Comparison of ENCODE assay signal across 26 cellular contexts in genomic region chr3:171824076-171824475, GRCh38. TPM values are rescaled to one million over a fixed set of nuclear protein-coding genes. Genes with fewer than 3 reads are reported as not detected.
DNase-seq lines count a peak whose midpoint lies in the region; ATAC-seq, FAIRE-seq and TF ChIP-seq lines count a peak whose summit lies in the region.
"Had no signal": no experiment of that assay in that cellular context is flagged by ENCODE, and none has a peak within 500 bp of the region (broad histone marks: within the 10 kb centered on the region; RNA-seq: fewer than 3 reads in every experiment).

No MANE protein-coding gene starts in this region.

- H3K79me2 ChIP-seq in mammary epithelial cell (ENCODE audit: insufficient read depth, low read length): no peaks in the 10 kb centered on the region
- H3K79me2 ChIP-seq in HepG2 (ENCODE audit: insufficient read depth, low read length): no peaks in the 10 kb centered on the region

- no peak for FAIRE-seq in HepG2 (lab: Jason Lieb, UNC)

- in situ Hi-C loops in mammary epithelial cell (cut with MboI; ENCODE audit: low sequenced_read_pairs in 2 of 2): no loop called here
- in situ Hi-C loops in HepG2 (cut with HindIII; ENCODE audit: extremely low pct_ligation_motif_present, low pct_unique_long_range_greater_than_20kb): no loop called here

- BruUV-seq in mammary epithelial cell (replicated peaks; lab: Mats Ljungman, UMichigan): no TSS peak
- no TSS peak for BruUV-seq in HepG2 (replicated peaks; lab: Mats Ljungman, UMichigan)
- BruUV-seq in Calu3 (replicated peaks; lab: Mats Ljungman, UMichigan): no TSS peak

- H3K9ac ChIP-seq in mammary epithelial cell (ENCODE audit: insufficient read depth, low read length) (no peak overlapping the region), HepG2 (ENCODE audit: insufficient read depth, low read depth, low read length) (no peak overlapping the region)

- no peak for TF ChIP-seq CTCF in breast epithelium (IDR thresholded peaks at IDR 0.05)
- TF ChIP-seq CTCF in mammary epithelial cell (conservative IDR thresholded peaks at IDR 0.05 in 1 of 2, IDR thresholded peaks at IDR 0.05 in 1 of 2; ENCODE audit: extremely low read depth in 1 of 2, insufficient read depth in 1 of 2, low read depth in 1 of 2, low read length in 2 of 2): no peak
- no peak for TF ChIP-seq CTCF in HepG2 (CRISPR knock-in tag; IDR thresholded peaks at IDR 0.05)
- no peak for TF ChIP-seq CTCF in Calu3 (IDR thresholded peaks at IDR 0.05; ENCODE audit: unreplicated experiment)

- no peak overlapping the region for H3K27ac Mint-ChIP-seq in Calu3 (ENCODE audit: unreplicated experiment)
- H3K27ac Mint-ChIP-seq: activated CD4-positive, alpha-beta memory T cell treated with anti-CD3 and anti-CD28 coated beads for 36 hours; HFFc6; T-cell; WTC11 had no signal

- H3K4me1 ChIP-seq in breast epithelium: no peaks in the 10 kb centered on the region
- H3K4me1 ChIP-seq in mammary epithelial cell (ENCODE audit: insufficient read depth, low read length): no peaks in the 10 kb centered on the region
- peaks cover 79% of the 10 kb centered on the region for H3K4me1 ChIP-seq in HepG2 (ENCODE audit: insufficient read depth, low read length)

- intact Hi-C loops in breast epithelium (cut with DNase I; ENCODE audit: low total_unique reads): no loop called here
- intact Hi-C loops in mammary epithelial cell (cut with micrococcal nuclease): no loop called here
- intact Hi-C loops in HepG2 (cut with micrococcal nuclease; ENCODE audit: unreplicated experiment): loop anchor here (2.0 kb wide), 1 partner anchor 13 kb away; the partner anchor contains the start of gene PLD1
- intact Hi-C loops in Calu3 (cut with micrococcal nuclease; ENCODE audit: unreplicated experiment): no loop called here
- intact Hi-C loops in Right ventricle myocardium inferior (cut with DNase I): no loop called here

- POLR2A ChIA-PET in HepG2 (lab: Yijun Ruan, JAX): interaction anchor here (2.4 to 4.1 kb wide), 2 partner anchors 14 to 17 kb away, joined by 14 to 59 read pairs; partner anchors contain the start of gene PLD1

- H3K4me2 ChIP-seq in mammary epithelial cell (ENCODE audit: insufficient read depth, low read depth, low read length) (no peak overlapping the region), HepG2 (ENCODE audit: low read depth, low read length) (no peak overlapping the region)

- no peak overlapping the region for H3K4me3 Mint-ChIP-seq in Calu3 (ENCODE audit: low read depth, unreplicated experiment)
- H3K4me3 Mint-ChIP-seq: activated CD4-positive, alpha-beta memory T cell treated with anti-CD3 and anti-CD28 coated beads for 36 hours; HFFc6; T-cell; WTC11 had no signal

- no peak overlapping the region for H3K4me3 ChIP-seq in breast epithelium
- no peak overlapping the region for H3K4me3 ChIP-seq in mammary epithelial cell (replicated peaks in 1 of 3; ENCODE audit: insufficient read depth in 1 of 3, low read depth in 2 of 3, low read length in 3 of 3)
- no peak overlapping the region for H3K4me3 ChIP-seq in HepG2 (replicated peaks in 1 of 3; ENCODE audit: insufficient read depth in 1 of 3, low read depth in 2 of 3, low read length in 3 of 3)
- H3K4me3 ChIP-seq: cardiac muscle cell had no signal

- no peaks in the 10 kb centered on the region for H3K36me3 Mint-ChIP-seq in Calu3 (ENCODE audit: insufficient read depth, unreplicated experiment)
- H3K36me3 Mint-ChIP-seq: activated CD4-positive, alpha-beta memory T cell treated with anti-CD3 and anti-CD28 coated beads for 36 hours; T-cell; WTC11 had no signal

- CTCF ChIA-PET in mammary epithelial cell (lab: Charles Lee; ENCODE audit: low non-redundant PET): no interaction called here
- CTCF ChIA-PET in HepG2 (lab: Yijun Ruan, JAX; ENCODE audit: low intra/inter-chr PET ratio, low total read pairs): no interaction called here
- CTCF ChIA-PET in Calu3 (lab: Charles Lee): interaction anchor here (1.0 to 1.3 kb wide), 2 partner anchors 14 to 51 kb away, joined by 3 read pairs; no protein-coding TSS in a partner anchor

- TF ChIP-seq EP300 in HepG2 (IDR thresholded peaks at IDR 0.05; ENCODE audit: low read depth in 2 of 2, low read length in 2 of 2) (no peak), HepG2 (CRISPR knock-in tag; IDR thresholded peaks at IDR 0.05; ENCODE audit: borderline replicate concordance) (no peak)

- H4K20me1 ChIP-seq in mammary epithelial cell (ENCODE audit: insufficient read depth, low read length) (no peaks in the 10 kb centered on the region), HepG2 (ENCODE audit: insufficient read depth, low read length) (no peaks in the 10 kb centered on the region)

- no peak for DNase-seq in breast epithelium (ENCODE audit: low spot score in 2 of 2)
- no peak for DNase-seq in mammary epithelial cell
- peak; percentile 38 for DNase-seq in SKM-1 (lab: John Stamatoyannopoulos, UW; ENCODE audit: unreplicated experiment)
- no peak for DNase-seq in HepG2 (ENCODE audit: low spot score)
- DNase-seq in Calu3: no peak
- DNase-seq in NCI-H774 (lab: John Stamatoyannopoulos, UW): no peak
- no peak for DNase-seq in Right ventricle myocardium inferior (ENCODE audit: missing footprints)
- DNase-seq in UCSD-AML1 (lab: John Stamatoyannopoulos, UW; ENCODE audit: unreplicated experiment): no peak
- DNase-seq: activated CD4-positive, alpha-beta memory T cell treated with anti-CD3 and anti-CD28 coated beads for 36 hours; activated naive CD4-positive, alpha-beta T cell; amniotic stem cell; DMS79 treated with DMSO at 0.1 percent for 48 hours; HFFc6; KG1; left cardiac atrium; NCI-H1105; NCI-H748 treated with DMSO at 0.1 percent for 48 hours; T-cell had no signal

- WGBS in mammary epithelial cell (ENCODE audit: low coverage, missing lambda C conversion rate): 88% methylated on average over 6 of the region's 6 CpGs
- WGBS in HepG2 (ENCODE audit: low lambda C conversion rate): 93% methylated on average over 6 of the region's 6 CpGs

- no peak overlapping the region for H2AFZ ChIP-seq in mammary epithelial cell (ENCODE audit: low read depth, low read length)
- no peak overlapping the region for H2AFZ ChIP-seq in HepG2 (ENCODE audit: low read length)

- no peaks in the 10 kb centered on the region for H3K36me3 ChIP-seq in breast epithelium
- no peaks in the 10 kb centered on the region for H3K36me3 ChIP-seq in mammary epithelial cell (ENCODE audit: insufficient read depth, low read length)
- no peaks in the 10 kb centered on the region for H3K36me3 ChIP-seq in HepG2 (replicated peaks in 1 of 2; ENCODE audit: control insufficient read depth in 1 of 2, insufficient read depth in 2 of 2, low read length in 2 of 2)
- H3K36me3 ChIP-seq: cardiac muscle cell had no signal

- peaks cover 3% of the 10 kb centered on the region for H3K9me3 Mint-ChIP-seq in Calu3 (ENCODE audit: low read depth, unreplicated experiment)
- H3K9me3 Mint-ChIP-seq: activated CD4-positive, alpha-beta memory T cell treated with anti-CD3 and anti-CD28 coated beads for 36 hours; HFFc6; T-cell; WTC11 had no signal

- H3K9me3 ChIP-seq in breast epithelium: no peaks in the 10 kb centered on the region
- no peaks in the 10 kb centered on the region for H3K9me3 ChIP-seq in mammary epithelial cell (replicated peaks; ENCODE audit: insufficient read depth, low read length)
- H3K9me3 ChIP-seq in HepG2 (ENCODE audit: low read length): no peaks in the 10 kb centered on the region

- peak overlapping the region; percentile 73 to 87 for H3K27ac ChIP-seq in breast epithelium
- no peak overlapping the region for H3K27ac ChIP-seq in mammary epithelial cell (ENCODE audit: insufficient read depth, low read depth, low read length)
- peak overlapping the region; percentile 21 for H3K27ac ChIP-seq in HepG2 (ENCODE audit: extremely low read length, insufficient read depth, low read length)
- H3K27ac ChIP-seq: C4-2B, cardiac muscle cell had no signal

- no peak for TF ChIP-seq RAD21 in HepG2 (CRISPR knock-in tag; IDR thresholded peaks at IDR 0.05)

- TF ChIP-seq POLR2A in breast epithelium (IDR thresholded peaks at IDR 0.05): no peak
- no peak for TF ChIP-seq POLR2A in HepG2 (IDR thresholded peaks at IDR 0.05; ENCODE audit: insufficient read depth in 1 of 2, low read depth in 2 of 2, low read length in 2 of 2)

- H3K27me3 ChIP-seq in breast epithelium (no peaks in the 10 kb centered on the region), mammary epithelial cell (ENCODE audit: insufficient read depth, low read length) (no peaks in the 10 kb centered on the region), HepG2 (ENCODE audit: control insufficient read depth in 1 of 2, insufficient read depth in 2 of 2, low read length in 2 of 2) (no peaks in the 10 kb centered on the region)
- H3K27me3 ChIP-seq: cardiac muscle cell had no signal

- H3K27me3 Mint-ChIP-seq in Calu3 (ENCODE audit: unreplicated experiment): no peaks in the 10 kb centered on the region

- peaks cover 47% of the 10 kb centered on the region for H3K4me1 Mint-ChIP-seq in Calu3 (ENCODE audit: low read depth, unreplicated experiment)

- no peak for ATAC-seq in HepG2
- no peak for ATAC-seq in Right ventricle myocardium inferior
- ATAC-seq: left cardiac atrium, T-cell had no signal

- dilution Hi-C loops in mammary epithelial cell (cut with HindIII; ENCODE audit: low sequenced_read_pairs): no loop called here

RNA-seq across cellular contexts. Expression of gene PLD1, which starts 13.8 kb away (rescaled TPM):
- total RNA-seq in breast epithelium: 10 to 100 TPM; 21.1 to 36.9 (median 24.9) TPM
- 10 to 100 TPM; 13.9 to 19.0 TPM for total RNA-seq in mammary epithelial cell
- polyA plus RNA-seq in mammary epithelial cell: 7.5 TPM
- polyA minus RNA-seq in mammary epithelial cell: 16.3 TPM
- 27.1 and 33.6 TPM in 2 replicates for total RNA-seq in HepG2 (2016; rRNA removed; fragmentation: Illumina TruSeq; extraction: Trizol)
- 12.6 and 14.9 TPM in 2 replicates for total RNA-seq in HepG2 (2016; cell fraction: cytosol; rRNA removed; fragmentation: Illumina TruSeq; extraction: Trizol; ENCODE audit: low read depth)
- total RNA-seq in HepG2 (2016; cell fraction: insoluble cytoplasmic fraction; rRNA removed; fragmentation: Illumina TruSeq; extraction: Trizol): 28.7 and 35.7 TPM in 2 replicates
- 12.9 and 13.9 TPM in 2 replicates for total RNA-seq in HepG2 (2016; cell fraction: membrane; rRNA removed; fragmentation: Illumina TruSeq; extraction: Trizol)
- total RNA-seq in HepG2 (2016; cell fraction: nucleus; rRNA removed; fragmentation: Illumina TruSeq; extraction: Trizol): 61.9 and 62.3 TPM in 2 replicates
- 50.3 and 59.4 TPM in 2 replicates for polyA plus RNA-seq in HepG2 (2011; rRNA removed)
- polyA plus RNA-seq in HepG2 (2011; cell fraction: cytosol; rRNA removed): 28.6 and 41.2 TPM in 2 replicates
- polyA plus RNA-seq in HepG2 (2011; cell fraction: nucleus; rRNA removed): 71.6 and 77.3 TPM in 2 replicates
- 41.8 and 49.9 TPM in 2 replicates for polyA plus RNA-seq in HepG2 (2012)
- 3.8 and 4.4 TPM in 2 replicates for polyA plus RNA-seq in HepG2 (2016; cell fraction: cytosol; fragmentation: Illumina TruSeq; extraction: Trizol; ENCODE audit: low read depth)
- polyA plus RNA-seq in HepG2 (2016; cell fraction: insoluble cytoplasmic fraction; fragmentation: Illumina TruSeq; extraction: Trizol; ENCODE audit: low read depth): 25.0 and 25.2 TPM in 2 replicates
- polyA plus RNA-seq in HepG2 (2016; cell fraction: membrane; fragmentation: Illumina TruSeq; extraction: Trizol; ENCODE audit: low read depth): 6.2 and 6.8 TPM in 2 replicates
- polyA plus RNA-seq in HepG2 (2016; cell fraction: nucleus; fragmentation: Illumina TruSeq; extraction: Trizol; ENCODE audit: insufficient read depth, low read depth): 33.1 and 33.7 TPM in 2 replicates
- polyA minus RNA-seq in HepG2 (2011; rRNA and poly(A)+ RNA removed; ENCODE audit: low replicate concordance): 21.7 and 144 TPM in 2 replicates
- polyA minus RNA-seq in HepG2 (2011; cell fraction: cytosol; rRNA and poly(A)+ RNA removed): 63.4 and 75.3 TPM in 2 replicates
- polyA minus RNA-seq in HepG2 (2011; cell fraction: nucleus; rRNA and poly(A)+ RNA removed): 391 and 460 TPM in 2 replicates
- 58.5 and 61.2 TPM in 2 replicates for total RNA-seq in Calu3 (2022)
- total RNA-seq in Right ventricle myocardium inferior: 78.0 TPM

RNA-seq across cellular contexts. Expression of gene TMEM212, which starts 19.1 kb away (rescaled TPM):
- total RNA-seq in breast epithelium: 1 to 10 TPM in 1 of 3 donors, not detected in 2; 1.3 TPM
- not detected for total RNA-seq in mammary epithelial cell
- polyA plus RNA-seq in mammary epithelial cell: not detected
- not detected for polyA minus RNA-seq in mammary epithelial cell
- not detected in 2 replicates for total RNA-seq in HepG2 (2016; rRNA removed; fragmentation: Illumina TruSeq; extraction: Trizol)
- not detected in 2 replicates for total RNA-seq in HepG2 (2016; cell fraction: cytosol; rRNA removed; fragmentation: Illumina TruSeq; extraction: Trizol; ENCODE audit: low read depth)
- total RNA-seq in HepG2 (2016; cell fraction: insoluble cytoplasmic fraction; rRNA removed; fragmentation: Illumina TruSeq; extraction: Trizol): not detected in 2 replicates
- total RNA-seq in HepG2 (2016; cell fraction: membrane; rRNA removed; fragmentation: Illumina TruSeq; extraction: Trizol): not detected in 2 replicates
- total RNA-seq in HepG2 (2016; cell fraction: nucleus; rRNA removed; fragmentation: Illumina TruSeq; extraction: Trizol): not detected in 2 replicates
- not detected in 2 replicates for polyA plus RNA-seq in HepG2 (2011; rRNA removed)
- 0.06 TPM in 1 of 2 replicates, not detected in the other for polyA plus RNA-seq in HepG2 (2011; cell fraction: cytosol; rRNA removed)
- polyA plus RNA-seq in HepG2 (2011; cell fraction: nucleus; rRNA removed): 0.33 TPM in 1 of 2 replicates, not detected in the other
- polyA plus RNA-seq in HepG2 (2012): not detected in 2 replicates
- polyA plus RNA-seq in HepG2 (2016; cell fraction: cytosol; fragmentation: Illumina TruSeq; extraction: Trizol; ENCODE audit: low read depth): not detected in 2 replicates
- not detected in 2 replicates for polyA plus RNA-seq in HepG2 (2016; cell fraction: insoluble cytoplasmic fraction; fragmentation: Illumina TruSeq; extraction: Trizol; ENCODE audit: low read depth)
- not detected in 2 replicates for polyA plus RNA-seq in HepG2 (2016; cell fraction: membrane; fragmentation: Illumina TruSeq; extraction: Trizol; ENCODE audit: low read depth)
- polyA plus RNA-seq in HepG2 (2016; cell fraction: nucleus; fragmentation: Illumina TruSeq; extraction: Trizol; ENCODE audit: insufficient read depth, low read depth): not detected in 2 replicates
- polyA minus RNA-seq in HepG2 (2011; rRNA and poly(A)+ RNA removed; ENCODE audit: low replicate concordance): not detected in 2 replicates
- polyA minus RNA-seq in HepG2 (2011; cell fraction: cytosol; rRNA and poly(A)+ RNA removed): not detected in 2 replicates
- 1.2 TPM in 1 of 2 replicates, not detected in the other for polyA minus RNA-seq in HepG2 (2011; cell fraction: nucleus; rRNA and poly(A)+ RNA removed)
- not detected in 2 replicates for total RNA-seq in Calu3 (2022)
- total RNA-seq in Right ventricle myocardium inferior: not detected
- total RNA-seq: A673; activated CD4-positive, alpha-beta memory T cell treated with anti-CD3 and anti-CD28 coated beads for 36 hours; cardiac muscle cell; dermis microvascular lymphatic vessel endothelial cell; esophagus mucosa; glomerular endothelial cell; HFFc6; left cardiac atrium; T-cell; urinary bladder; WTC11 had no signal
- polyA plus RNA-seq: cardiac muscle cell, urinary bladder had no signal
